ENCODE assay signal across 8 cellular contexts in genomic region chr12:113359133-113359938, GRCh38. TPM values are rescaled to one million over a fixed set of nuclear protein-coding genes. Genes with fewer than 3 reads are reported as not detected.
DNase-seq lines count a peak whose midpoint lies in the region; ATAC-seq and FAIRE-seq lines count a peak whose summit lies in the region.

No MANE protein-coding gene starts in this region.

- no peak for FAIRE-seq in urothelium cell line (lab: Jason Lieb, UNC)

- DNase-seq in NCI-H82 (lab: John Stamatoyannopoulos, UW) (peak; percentile 33), NCI-H82 treated with DMSO at 0.1 percent for 48 hours (lab: John Stamatoyannopoulos, UW; ENCODE audit: unreplicated experiment) (no peak), RPMI7951 (ENCODE audit: low read depth) (peak; percentile 44), urothelium cell line (ENCODE audit: low spot score) (peak; percentile 30), UCSD-AML1 (lab: John Stamatoyannopoulos, UW; ENCODE audit: unreplicated experiment) (no peak)

- H3K27me3 ChIP-seq in endocrine pancreas (ENCODE audit: control insufficient read depth, insufficient read depth, low read length) (no peaks in the 10 kb centered on the region), mucosa of stomach (ENCODE audit: control insufficient read depth, insufficient read depth, low read length) (no peaks in the 10 kb centered on the region)

- H3K9me3 ChIP-seq in endocrine pancreas (ENCODE audit: control insufficient read depth, low read length) = no peaks in the 10 kb centered on the region
- no peaks in the 10 kb centered on the region for H3K9me3 ChIP-seq in mucosa of stomach (ENCODE audit: control insufficient read depth, low read length)

- no peaks in the 10 kb centered on the region for H3K4me1 ChIP-seq in endocrine pancreas (ENCODE audit: control insufficient read depth, insufficient read depth, low read length)
- peaks cover 7% of the 10 kb centered on the region for H3K4me1 ChIP-seq in mucosa of stomach (ENCODE audit: control insufficient read depth, insufficient read depth, low read length)

- ATAC-seq in HG03442 (IDR thresholded peaks at IDR 0.05; ENCODE audit: unreplicated experiment) = no peak

- H3K36me3 ChIP-seq in endocrine pancreas (ENCODE audit: control insufficient read depth, insufficient read depth, low read length) = no peaks in the 10 kb centered on the region
- H3K36me3 ChIP-seq in mucosa of stomach (ENCODE audit: control insufficient read depth, insufficient read depth, low read length) = no peaks in the 10 kb centered on the region

- no peak overlapping the region for H3K4me3 ChIP-seq in endocrine pancreas (ENCODE audit: control insufficient read depth, insufficient read depth, low read length)
- peak overlapping the region; percentile 71 for H3K4me3 ChIP-seq in mucosa of stomach (ENCODE audit: low read length)

- H3K9ac ChIP-seq in endocrine pancreas (ENCODE audit: control insufficient read depth, insufficient read depth, low read length) (peak overlapping the region; percentile 67), mucosa of stomach (ENCODE audit: low read length) (peak overlapping the region; percentile 80)

RNA-seq across cellular contexts. Expression of gene PLBD2, which starts 0.9 kb away (rescaled TPM):
- 14.6 and 17.1 TPM in 2 replicates for total RNA-seq in RPMI7951 (2014; rRNA removed; shearing (Covaris generic))

RNA-seq across cellular contexts. Expression of gene SLC8B1, which starts 24.4 kb away (rescaled TPM):
- total RNA-seq in RPMI7951 (2014; rRNA removed; shearing (Covaris generic)) = 5.2 and 11.9 TPM in 2 replicates

RNA-seq across cellular contexts. Expression of gene SDS, which starts 44.4 kb away (rescaled TPM):
- not detected in 2 replicates for total RNA-seq in RPMI7951 (2014; rRNA removed; shearing (Covaris generic))

Comparison
In these comparisons a context has a peak if more than half of its experiments do, and no peak if none do; other contexts are left out.
1. DNase-seq: peak in NCI-H82 (single experiment), RPMI7951 (single experiment) and urothelium cell line (single experiment); none in NCI-H82 treated with DMSO at 0.1 percent for 48 hours (single experiment) and UCSD-AML1 (single experiment).